In the genomic region with DNA sequence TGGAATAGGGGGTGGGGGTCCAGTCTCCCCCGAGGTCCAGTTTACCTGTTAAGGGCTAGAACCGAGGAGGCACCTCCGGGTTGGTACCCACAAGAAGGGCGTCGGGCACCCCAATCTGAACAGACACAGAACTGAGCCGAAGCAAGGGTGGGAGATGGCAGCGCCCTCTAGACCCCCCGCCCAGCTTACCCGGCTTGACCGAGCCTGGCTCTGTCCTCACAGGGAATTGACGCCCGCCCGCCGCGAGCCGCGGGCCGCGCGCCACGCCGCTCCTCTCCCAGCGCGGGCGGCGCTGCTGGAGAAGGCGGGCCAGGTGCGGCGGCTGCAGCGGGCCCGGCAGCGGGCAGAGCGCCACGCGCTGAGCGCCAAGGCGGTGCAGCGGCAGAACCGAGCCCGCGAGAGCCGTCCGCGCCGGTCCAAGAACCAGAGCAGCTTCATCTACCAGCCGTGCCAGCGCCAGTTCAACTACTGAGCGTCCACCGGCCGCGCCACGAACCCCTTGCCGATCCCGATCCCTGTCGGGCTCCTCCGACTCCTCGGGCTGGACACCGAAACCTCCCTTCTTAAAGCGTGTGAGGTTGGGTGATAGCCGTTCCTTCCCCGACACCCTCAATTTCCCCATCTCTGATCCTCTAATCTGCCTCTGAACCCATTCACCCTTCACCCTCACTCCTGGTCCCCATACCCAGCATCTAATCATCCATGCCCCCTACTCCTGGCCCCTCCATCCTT, we compare ENCODE assay signal across 8 cellular contexts. TPM values are rescaled to one million over a fixed set of nuclear protein-coding genes. Genes with fewer than 3 reads are reported as not detected.
DNase-seq lines count a peak whose midpoint lies in the region; ATAC-seq lines count a peak whose summit lies in the region.

No MANE protein-coding gene starts in this region.

- peaks cover 4% of the 10 kb centered on the region for H3K27me3 ChIP-seq in mesendoderm (ENCODE audit: insufficient read depth, low read length, poor library complexity)

- H3K79me2 ChIP-seq in mesendoderm (ENCODE audit: control insufficient read depth, insufficient read depth, low read length) = no peaks in the 10 kb centered on the region

- ATAC-seq in activated CD4-positive, alpha-beta T cell treated with anti-CD3 and anti-CD28 coated beads for 36 hours = peak; percentile 11
- peak; percentile 32 for ATAC-seq in GM21737 (IDR thresholded peaks at IDR 0.05; ENCODE audit: unreplicated experiment)
- ATAC-seq in T-cell (replicated peaks in 1 of 4) = peak; percentile 47 to 59 (median 52)
- ATAC-seq in effector memory CD8-positive, alpha-beta T cell (replicated peaks) = peak; percentile 23

- H3K56ac ChIP-seq in mesendoderm (ENCODE audit: low read length) = peak overlapping the region; percentile 93

- CTCF ChIA-PET in activated CD4-positive, alpha-beta T cell treated with anti-CD3 and anti-CD28 coated beads for 36 hours (lab: Charles Lee) = interaction anchor here (0.5 to 1.3 kb wide), 4 partner anchors 59 to 172 kb away, joined by 3 to 4 read pairs (median 3); a partner anchor contains a TSS
- CTCF ChIA-PET in T-cell (lab: Charles Lee) = interaction anchor here in 1 of 2 donors (1.1 kb wide), 1 partner anchor 60 kb away, joined by 3 read pairs; no protein-coding TSS in a partner anchor

- POLR2A ChIA-PET in activated CD4-positive, alpha-beta T cell treated with anti-CD3 and anti-CD28 coated beads for 36 hours (lab: Charles Lee) = no interaction called here
- POLR2A ChIA-PET in T-cell (lab: Charles Lee) = interaction anchor here in 1 of 2 donors (0.6 kb wide), 2 partner anchors 305 to 476 kb away, joined by 3 to 6 read pairs; no protein-coding TSS in a partner anchor

- H3K4me3 ChIP-seq in mesendoderm (ENCODE audit: low read length) = peak overlapping the region; percentile 44

- H3K23ac ChIP-seq in mesendoderm (ENCODE audit: low read length) = no peak overlapping the region

- no peak overlapping the region for H4K5ac ChIP-seq in mesendoderm (ENCODE audit: low read length)

- peaks cover 12% of the 10 kb centered on the region for H3K36me3 Mint-ChIP-seq in activated CD4-positive, alpha-beta T cell treated with anti-CD3 and anti-CD28 coated beads for 36 hours (ENCODE audit: low read depth)
- H3K36me3 Mint-ChIP-seq in T-cell = peaks cover 6% of the 10 kb centered on the region
- H3K36me3 Mint-ChIP-seq in effector memory CD8-positive, alpha-beta T cell (ENCODE audit: insufficient read depth) = peaks cover 95% of the 10 kb centered on the region
- H3K36me3 Mint-ChIP-seq in stimulated activated naive CD8-positive, alpha-beta T cell treated with anti-CD3 and anti-CD28 coated beads, Interleukin-15, Interleukin-2, amounts not matched to agents 100 ng/mL and 50 ng/mL, for 24 hours (ENCODE audit: low read depth) = peaks cover 10% of the 10 kb centered on the region

- no peak overlapping the region for H2BK5ac ChIP-seq in mesendoderm (ENCODE audit: low read length)

- intact Hi-C loops in activated CD4-positive, alpha-beta T cell treated with anti-CD3 and anti-CD28 coated beads for 36 hours (cut with DNase I, micrococcal nuclease) = loop anchor here (1.0 to 5.0 kb wide), 12 partner anchors 33 to 407 kb away; a partner anchor contains a TSS

- no CpG with 5 or more reads among the region's 61 CpGs for WGBS in mesendoderm (ENCODE audit: extremely low coverage, insufficient coverage, low lambda C conversion rate)

- H3K4me1 ChIP-seq in mesendoderm (ENCODE audit: control insufficient read depth, low read depth, low read length) = no peaks in the 10 kb centered on the region

- H3K4me1 Mint-ChIP-seq in activated CD4-positive, alpha-beta T cell treated with anti-CD3 and anti-CD28 coated beads for 36 hours = peaks cover 20% of the 10 kb centered on the region
- peaks cover 18 to 30% (median 18%) of the 10 kb centered on the region in 3 donors for H3K4me1 Mint-ChIP-seq in T-cell
- peaks cover 14 to 15% of the 10 kb centered on the region in 2 donors for H3K4me1 Mint-ChIP-seq in effector memory CD8-positive, alpha-beta T cell (ENCODE audit: low read depth in 2 of 2)
- peaks cover 20% of the 10 kb centered on the region for H3K4me1 Mint-ChIP-seq in stimulated activated naive CD8-positive, alpha-beta T cell treated with anti-CD3 and anti-CD28 coated beads, Interleukin-15, Interleukin-2, amounts not matched to agents 100 ng/mL and 50 ng/mL, for 24 hours (ENCODE audit: low read depth)

- H3K9me3 Mint-ChIP-seq in activated CD4-positive, alpha-beta T cell treated with anti-CD3 and anti-CD28 coated beads for 36 hours (ENCODE audit: low read depth) = no peaks in the 10 kb centered on the region
- no peaks in the 10 kb centered on the region for H3K9me3 Mint-ChIP-seq in T-cell
- H3K9me3 Mint-ChIP-seq in effector memory CD8-positive, alpha-beta T cell = no peaks in the 10 kb centered on the region
- H3K9me3 Mint-ChIP-seq in stimulated activated naive CD8-positive, alpha-beta T cell treated with anti-CD3 and anti-CD28 coated beads, Interleukin-15, Interleukin-2, amounts not matched to agents 100 ng/mL and 50 ng/mL, for 24 hours = no peaks in the 10 kb centered on the region

- H2AK5ac ChIP-seq in mesendoderm (ENCODE audit: low read length) = no peak overlapping the region

- no peak overlapping the region for H2BK15ac ChIP-seq in mesendoderm (replicated peaks; ENCODE audit: low read depth)

- DNase-seq in activated CD4-positive, alpha-beta T cell treated with anti-CD3 and anti-CD28 coated beads for 36 hours = peak; percentile 60
- no peak for DNase-seq in activated CD4-positive, alpha-beta T cell treated with anti-CD3 and anti-CD28 coated beads for 48 hours
- peak; percentile 59 to 74 for DNase-seq in Kasumi-1 (lab: John Stamatoyannopoulos, UW)
- peak in 14 of 34 experiments; percentile 8 to 68 (median 46) for DNase-seq in T-cell
- DNase-seq in effector memory CD8-positive, alpha-beta T cell = no peak
- peak; percentile 70 for DNase-seq in mesendoderm

- no peaks in the 10 kb centered on the region for H3K36me3 ChIP-seq in mesendoderm (ENCODE audit: control insufficient read depth, insufficient read depth, low read length)

- peak overlapping the region; percentile 81 for H3K27ac Mint-ChIP-seq in activated CD4-positive, alpha-beta T cell treated with anti-CD3 and anti-CD28 coated beads for 36 hours
- peak overlapping the region; percentile 64 to 78 for H3K27ac Mint-ChIP-seq in T-cell
- peak overlapping the region; percentile 51 to 88 for H3K27ac Mint-ChIP-seq in effector memory CD8-positive, alpha-beta T cell
- peak overlapping the region; percentile 76 for H3K27ac Mint-ChIP-seq in stimulated activated naive CD8-positive, alpha-beta T cell treated with anti-CD3 and anti-CD28 coated beads, Interleukin-15, Interleukin-2, amounts not matched to agents 100 ng/mL and 50 ng/mL, for 24 hours

- H3K4me2 ChIP-seq in mesendoderm (ENCODE audit: low read length) = peak overlapping the region; percentile 90

- H3K27ac ChIP-seq in mesendoderm (ENCODE audit: low read depth, low read length) = no peak overlapping the region

- no peaks in the 10 kb centered on the region for H3K79me1 ChIP-seq in mesendoderm (ENCODE audit: low read length)

- peak overlapping the region; percentile 78 for H3K4me3 Mint-ChIP-seq in activated CD4-positive, alpha-beta T cell treated with anti-CD3 and anti-CD28 coated beads for 36 hours
- H3K4me3 Mint-ChIP-seq in T-cell = peak overlapping the region; percentile 84 to 86 (median 85)
- H3K4me3 Mint-ChIP-seq in effector memory CD8-positive, alpha-beta T cell = peak overlapping the region; percentile 74 to 86
- H3K4me3 Mint-ChIP-seq in stimulated activated naive CD8-positive, alpha-beta T cell treated with anti-CD3 and anti-CD28 coated beads, Interleukin-15, Interleukin-2, amounts not matched to agents 100 ng/mL and 50 ng/mL, for 24 hours = peak overlapping the region; percentile 86

- no peak overlapping the region for H2BK120ac ChIP-seq in mesendoderm (ENCODE audit: low read depth, low read length)

- no peak overlapping the region for H3K4ac ChIP-seq in mesendoderm (ENCODE audit: low read depth, low read length)

- H4K8ac ChIP-seq in mesendoderm (ENCODE audit: low read depth, low read length) = no peak overlapping the region

- no peak overlapping the region for H3K18ac ChIP-seq in mesendoderm (ENCODE audit: low read length)

- peak overlapping the region; percentile 57 for H3K9ac ChIP-seq in mesendoderm (ENCODE audit: low read length)

- peaks cover 4% of the 10 kb centered on the region for H3K27me3 Mint-ChIP-seq in activated CD4-positive, alpha-beta T cell treated with anti-CD3 and anti-CD28 coated beads for 36 hours
- H3K27me3 Mint-ChIP-seq in T-cell = no peaks in the 10 kb centered on the region
- no peaks in the 10 kb centered on the region for H3K27me3 Mint-ChIP-seq in effector memory CD8-positive, alpha-beta T cell
- H3K27me3 Mint-ChIP-seq in stimulated activated naive CD8-positive, alpha-beta T cell treated with anti-CD3 and anti-CD28 coated beads, Interleukin-15, Interleukin-2, amounts not matched to agents 100 ng/mL and 50 ng/mL, for 24 hours = no peaks in the 10 kb centered on the region

RNA-seq across cellular contexts. Expression of a gene that starts 5.9 kb away (rescaled TPM):
- total RNA-seq in activated CD4-positive, alpha-beta T cell treated with anti-CD3 and anti-CD28 coated beads for 36 hours = 1 to 10 TPM; 2.2 to 2.3 TPM
- total RNA-seq in T-cell = 10 to 100 TPM in 2 of 5 donors, 1 to 10 TPM in 3; 1.3 to 56.7 (median 1.9) TPM
- polyA plus RNA-seq in mesendoderm (2013, experiment 1 of 2) = 5.2 TPM
- 5.6 TPM for polyA plus RNA-seq in mesendoderm (2013, experiment 2 of 2)

RNA-seq across cellular contexts. Expression of a gene that starts 33.1 kb away (rescaled TPM):
- total RNA-seq in activated CD4-positive, alpha-beta T cell treated with anti-CD3 and anti-CD28 coated beads for 36 hours = 10 to 100 TPM; 21.1 to 28.2 TPM
- total RNA-seq in T-cell = 10 to 100 TPM in 4 of 5 donors, 1 to 10 TPM in 1; 8.6 to 17.1 (median 13.6) TPM
- polyA plus RNA-seq in mesendoderm (2013, experiment 1 of 2) = 28.5 TPM
- 28.7 TPM for polyA plus RNA-seq in mesendoderm (2013, experiment 2 of 2)

Comparison
In these comparisons a context has a peak if more than half of its experiments do, and no peak if none do; other contexts are left out.
1. DNase-seq: peak in activated CD4-positive, alpha-beta T cell treated with anti-CD3 and anti-CD28 coated beads for 36 hours (single experiment), Kasumi-1 (2 of 2) and mesendoderm (single experiment); none in activated CD4-positive, alpha-beta T cell treated with anti-CD3 and anti-CD28 coated beads for 48 hours (single experiment) and effector memory CD8-positive, alpha-beta T cell (0 of 3).
2. Peak in every context shown above with its lines, with median percentiles within 50 percentile points of each other: ATAC-seq, H3K27ac Mint-ChIP-seq and H3K4me3 Mint-ChIP-seq.